Comparison of ENCODE assay signal across 11 cellular contexts in the genomic region with DNA sequence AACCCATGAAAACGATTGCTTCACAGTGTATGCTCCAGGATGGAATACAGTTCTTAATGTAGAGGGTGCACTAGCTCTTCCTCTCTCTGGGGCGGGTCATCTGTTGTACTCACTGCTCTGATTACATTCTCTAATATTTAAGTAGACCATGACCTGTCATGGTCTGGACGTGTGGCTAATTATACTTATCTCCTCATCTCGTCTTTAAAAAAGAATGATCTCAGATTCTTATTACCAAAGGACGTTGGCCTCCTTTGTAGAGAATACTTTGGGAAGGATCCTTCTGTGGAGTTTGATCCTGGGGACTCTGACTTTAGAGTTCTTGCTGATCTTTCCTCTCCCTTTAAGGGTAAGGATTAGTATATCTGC. TPM values are rescaled to one million over a fixed set of nuclear protein-coding genes. Genes with fewer than 3 reads are reported as not detected.
DNase-seq lines count a peak whose midpoint lies in the region; ATAC-seq and TF ChIP-seq lines count a peak whose summit lies in the region.
"Had no signal": no experiment of that assay in that cellular context is flagged by ENCODE, and none has a peak within 500 bp of the region (broad histone marks: within the 10 kb centered on the region; RNA-seq: fewer than 3 reads in every experiment).

No MANE protein-coding gene starts in this region.

- peak overlapping the region; percentile 87 for H2BK5ac ChIP-seq in trophoblast cell (ENCODE audit: low read depth, low read length, poor library complexity)

- no peak overlapping the region for H3K9ac ChIP-seq in trophoblast cell (ENCODE audit: low read length)

- POLR2A ChIA-PET in RWPE1 (lab: Yijun Ruan, JAX; ENCODE audit: low non-redundant PET) (no interaction called here), PC-9 (lab: Charles Lee; ENCODE audit: unreplicated experiment) (interaction anchor here (0.6 to 0.7 kb wide), 2 partner anchors 42 to 141 kb away, joined by 4 to 17 read pairs; no protein-coding TSS in a partner anchor)

- ATAC-seq in heart right ventricle (peak in 5 of 8 donors; percentile 1 to 56 (median 35)), HG03520 (IDR thresholded peaks at IDR 0.05; ENCODE audit: unreplicated experiment) (no peak)

- H4K12ac ChIP-seq in trophoblast cell (ENCODE audit: low read depth, low read length), result no peak overlapping the region

- no TSS peak for BruUV-seq in PC-9 (replicated peaks; lab: Mats Ljungman, UMichigan)

- peak overlapping the region; percentile 56 for H4K8ac ChIP-seq in trophoblast cell (ENCODE audit: low read depth, low read length)

- H3K14ac ChIP-seq in trophoblast cell (ENCODE audit: low read length), result peak overlapping the region; percentile 62

- DNase-seq in EL, result peak; percentile 50
- DNase-seq in RWPE1 (ENCODE audit: low spot score), result no peak
- no peak for DNase-seq in heart right ventricle
- no peak for DNase-seq in trophoblast cell
- no peak for DNase-seq in PC-9
- DNase-seq in hippocampal formation (lab: John Stamatoyannopoulos, UW), result no peak
- DNase-seq in NCI-H2171 (lab: John Stamatoyannopoulos, UW), result no peak
- DNase-seq: effector CD4-positive, alpha-beta T cell; NCI-H1436; pancreas had no signal

- H3K18ac ChIP-seq in trophoblast cell (ENCODE audit: low read length), result peak overlapping the region; percentile 66

- peak overlapping the region; percentile 88 for H2BK120ac ChIP-seq in trophoblast cell (ENCODE audit: insufficient read depth, low read length, poor library complexity)

- H3K27me3 ChIP-seq in heart right ventricle (no peaks in the 10 kb centered on the region), trophoblast cell (ENCODE audit: insufficient read depth, low read length) (no peaks in the 10 kb centered on the region), PC-9 (ENCODE audit: insufficient read depth, low read depth) (no peaks in the 10 kb centered on the region)
- H3K27me3 ChIP-seq: pancreas had no signal

- H3F3A ChIP-seq in PC-9 (ENCODE audit: insufficient read depth, low read depth), result 0 out of 2 replicates have a peak, but pooled peaks cover 4% of the 10 kb centered on the region

- intact Hi-C loops in heart right ventricle (cut with DNase I) (no loop called here), PC-9 (cut with micrococcal nuclease; ENCODE audit: unreplicated experiment) (no loop called here)

- H3K4me2 ChIP-seq in trophoblast cell (ENCODE audit: low read length) (peak overlapping the region; percentile 42), PC-9 (no peak overlapping the region)

- peak overlapping the region; percentile 35 for H3K4ac ChIP-seq in trophoblast cell (ENCODE audit: low read depth, low read length)

- H3K23ac ChIP-seq in trophoblast cell (ENCODE audit: low read length), result no peak overlapping the region

- H2AK5ac ChIP-seq in trophoblast cell (ENCODE audit: low read length), result peak overlapping the region; percentile 62

- H2AFZ ChIP-seq in trophoblast cell (ENCODE audit: insufficient read depth, low read length, poor library complexity) (no peak overlapping the region), PC-9 (no peak overlapping the region)

- no peaks in the 10 kb centered on the region for H3K9me3 ChIP-seq in heart right ventricle
- H3K9me3 ChIP-seq in trophoblast cell (ENCODE audit: insufficient read depth, low read depth, low read length), result no peaks in the 10 kb centered on the region
- H3K9me3 ChIP-seq in PC-9 (ENCODE audit: insufficient read depth, low read depth), result no peaks in the 10 kb centered on the region
- H3K9me3 ChIP-seq: pancreas had no signal

- H3K4me1 ChIP-seq in heart right ventricle (peaks cover 15 to 100% (median 67%) of the 10 kb centered on the region in 9 donors), trophoblast cell (ENCODE audit: control insufficient read depth in 1 of 2, insufficient read depth in 2 of 2, low read length in 2 of 2) (peaks cover 13 to 26% of the 10 kb centered on the region in 2 experiments), PC-9 (replicated peaks; ENCODE audit: insufficient read depth) (peaks cover 21% of the 10 kb centered on the region)

- H3K36me3 ChIP-seq in heart right ventricle, result no peaks in the 10 kb centered on the region
- no peaks in the 10 kb centered on the region for H3K36me3 ChIP-seq in trophoblast cell (ENCODE audit: control insufficient read depth in 1 of 2, insufficient read depth in 2 of 2, low read length in 2 of 2)
- no peaks in the 10 kb centered on the region for H3K36me3 ChIP-seq in PC-9 (ENCODE audit: low read depth)
- H3K36me3 ChIP-seq: pancreas had no signal

- H3K4me3 ChIP-seq in heart right ventricle, result peak overlapping the region in 3 of 10 donors; percentile 18 to 23 (median 20)
- no peak overlapping the region for H3K4me3 ChIP-seq in trophoblast cell (ENCODE audit: low read depth, low read length)
- H3K4me3 ChIP-seq in PC-9, result no peak overlapping the region
- H3K4me3 ChIP-seq: pancreas had no signal

- H3K79me2 ChIP-seq in trophoblast cell (ENCODE audit: control insufficient read depth, insufficient read depth, low read length, poor library complexity), result peaks cover 6% of the 10 kb centered on the region
- H3K79me2 ChIP-seq in PC-9 (ENCODE audit: low read depth), result 0 out of 2 replicates have a peak, but pooled peaks cover 7% of the 10 kb centered on the region

- H3K9me2 ChIP-seq in PC-9 (ENCODE audit: insufficient read depth), result no peaks in the 10 kb centered on the region

- TF ChIP-seq CTCF in RWPE1 (conservative IDR thresholded peaks at IDR 0.05; ENCODE audit: low read depth), result no peak
- TF ChIP-seq CTCF in heart right ventricle (IDR thresholded peaks at IDR 0.05), result no peak
- TF ChIP-seq CTCF in PC-9 (conservative IDR thresholded peaks at IDR 0.05), result no peak

- H4K91ac ChIP-seq in trophoblast cell (ENCODE audit: low read depth, low read length), result peak overlapping the region; percentile 91

- H3K79me1 ChIP-seq in trophoblast cell (ENCODE audit: low read length), result peaks cover 17% of the 10 kb centered on the region

- 17 to 23% methylated on average over 5 of the region's 5 CpGs for WGBS in heart right ventricle, 2 donors
- no CpG with 5 or more reads among the region's 5 CpGs for WGBS in trophoblast cell (ENCODE audit: extremely low coverage, insufficient coverage, insufficient read length)

- H4K20me1 ChIP-seq in PC-9 (ENCODE audit: insufficient read depth), result no peaks in the 10 kb centered on the region

- H3K27ac ChIP-seq in RWPE1, result peak overlapping the region; percentile 75; the same call in 1 of the 2 replicates
- peak overlapping the region in 9 of 10 donors; percentile 66 to 90 (median 81) for H3K27ac ChIP-seq in heart right ventricle
- peak overlapping the region; percentile 95 for H3K27ac ChIP-seq in trophoblast cell (ENCODE audit: low read depth, low read length)
- no peak overlapping the region for H3K27ac ChIP-seq in PC-9
- H3K27ac ChIP-seq: pancreas had no signal

- peak overlapping the region; percentile 9 for H2BK12ac ChIP-seq in trophoblast cell (ENCODE audit: low read length)

- CTCF ChIA-PET in RWPE1 (lab: Yijun Ruan, JAX), result no interaction called here
- CTCF ChIA-PET in PC-9 (lab: Charles Lee), result interaction anchor here (0.7 kb wide), 1 partner anchor 1129 kb away, joined by 3 read pairs; no protein-coding TSS in a partner anchor

RNA-seq across cellular contexts. Expression of a gene that starts 48.4 kb away (rescaled TPM):
- total RNA-seq in heart right ventricle (100 to 1,000 TPM; 182 to 423 (median 320) TPM), PC-9 (2021) (43.4 and 46.8 TPM in 2 replicates)
- 10 to 100 TPM; 35.5 to 41.2 TPM for polyA plus RNA-seq in heart right ventricle
- polyA plus RNA-seq in trophoblast cell (2013), result 43.4 and 43.5 TPM in 2 replicates
